10 cellular contexts compared by ENCODE assay signal in genomic region chr22:46390652-46391301, GRCh38. TPM values are rescaled to one million over a fixed set of nuclear protein-coding genes. Genes with fewer than 3 reads are reported as not detected.
DNase-seq lines count a peak whose midpoint lies in the region; ATAC-seq and TF ChIP-seq lines count a peak whose summit lies in the region.
"Had no signal": no experiment of that assay in that cellular context is flagged by ENCODE, and none has a peak within 500 bp of the region (broad histone marks: within the 10 kb centered on the region; RNA-seq: fewer than 3 reads in every experiment).

No MANE protein-coding gene starts in this region.

- H3K9me3 ChIP-seq in esophagus (ENCODE audit: control insufficient read depth in 2 of 2, insufficient read depth in 1 of 2, low read depth in 1 of 2, low read length in 1 of 2), result peaks cover 0 to 3% of the 10 kb centered on the region in 2 donors

- intact Hi-C loops in activated CD8-positive, alpha-beta T cell treated with anti-CD3 and anti-CD28 coated beads for 36 hours (cut with micrococcal nuclease), result no loop called here

- peak overlapping the region in 1 of 2 donors; percentile 22 for H3K4me3 ChIP-seq in esophagus (ENCODE audit: low read depth in 1 of 2, low read length in 2 of 2)

- no peaks in the 10 kb centered on the region for H3K36me3 Mint-ChIP-seq in activated CD8-positive, alpha-beta T cell treated with anti-CD3 and anti-CD28 coated beads for 36 hours (ENCODE audit: low read depth)
- H3K36me3 Mint-ChIP-seq: brain had no signal

- 51 to 53% methylated on average over 32 of the region's 32 CpGs for WGBS in esophagus, 2 donors

- H3K27ac ChIP-seq in esophagus (ENCODE audit: low read depth in 2 of 2, low read length in 1 of 2), result peak overlapping the region; percentile 69 to 75
- H3K27ac ChIP-seq: KMS-11 had no signal

- peaks cover 0 to 38% of the 10 kb centered on the region in 2 donors for H3K36me3 ChIP-seq in esophagus (ENCODE audit: control insufficient read depth in 2 of 2, insufficient read depth in 2 of 2, low read length in 1 of 2)

- DNase-seq in COLO668 (lab: John Stamatoyannopoulos, UW; ENCODE audit: unreplicated experiment) (peak; percentile 85), NCI-H748 treated with DMSO at 0.1 percent for 48 hours (lab: John Stamatoyannopoulos, UW) (peak; percentile 8), myocyte (ENCODE audit: low read depth) (peak; percentile 89)
- no peak for DNase-seq in activated CD8-positive, alpha-beta T cell treated with anti-CD3 and anti-CD28 coated beads for 36 hours

- ATAC-seq in GM19351 (IDR thresholded peaks at IDR 0.05; ENCODE audit: unreplicated experiment) (no peak), HG02870 (IDR thresholded peaks at IDR 0.05; ENCODE audit: unreplicated experiment) (no peak), GM19467 (IDR thresholded peaks at IDR 0.05; ENCODE audit: unreplicated experiment) (no peak)
- ATAC-seq in activated CD8-positive, alpha-beta T cell treated with anti-CD3 and anti-CD28 coated beads for 36 hours, result no peak

- TF ChIP-seq CTCF in activated CD8-positive, alpha-beta T cell treated with anti-CD3 and anti-CD28 coated beads for 36 hours (IDR thresholded peaks at IDR 0.05), result no peak

- H3K27me3 Mint-ChIP-seq in activated CD8-positive, alpha-beta T cell treated with anti-CD3 and anti-CD28 coated beads for 36 hours, result no peaks in the 10 kb centered on the region
- H3K27me3 Mint-ChIP-seq: brain had no signal

- peaks cover 0 to 8% of the 10 kb centered on the region in 2 donors for H3K4me1 ChIP-seq in esophagus (ENCODE audit: control insufficient read depth in 2 of 2, insufficient read depth in 2 of 2, low read length in 1 of 2)

- no peak overlapping the region for H3K4me3 Mint-ChIP-seq in activated CD8-positive, alpha-beta T cell treated with anti-CD3 and anti-CD28 coated beads for 36 hours
- H3K4me3 Mint-ChIP-seq: brain had no signal

- no peaks in the 10 kb centered on the region for H3K27me3 ChIP-seq in esophagus (ENCODE audit: control insufficient read depth in 1 of 2, insufficient read depth in 2 of 2, low read length in 2 of 2)

- H3K27ac Mint-ChIP-seq in activated CD8-positive, alpha-beta T cell treated with anti-CD3 and anti-CD28 coated beads for 36 hours, result no peak overlapping the region

- no peaks in the 10 kb centered on the region for H3K9me3 Mint-ChIP-seq in activated CD8-positive, alpha-beta T cell treated with anti-CD3 and anti-CD28 coated beads for 36 hours
- H3K9me3 Mint-ChIP-seq: brain had no signal

- peaks cover 5% of the 10 kb centered on the region for H3K4me1 Mint-ChIP-seq in activated CD8-positive, alpha-beta T cell treated with anti-CD3 and anti-CD28 coated beads for 36 hours (ENCODE audit: low read depth)
- H3K4me1 Mint-ChIP-seq: brain had no signal

- POLR2A ChIA-PET in activated CD8-positive, alpha-beta T cell treated with anti-CD3 and anti-CD28 coated beads for 36 hours (lab: Charles Lee), result no interaction called here

- CTCF ChIA-PET in activated CD8-positive, alpha-beta T cell treated with anti-CD3 and anti-CD28 coated beads for 36 hours (lab: Charles Lee), result interaction anchor here (1.0 kb wide), 1 partner anchor 23 kb away, joined by 3 read pairs; no protein-coding TSS in a partner anchor

RNA-seq across cellular contexts. Expression of gene TRMU, which starts 55.3 kb away (rescaled TPM):
- polyA plus RNA-seq in esophagus, result 10 to 100 TPM; 24.3 to 32.4 TPM
- total RNA-seq in myocyte, result 34.9 and 40.2 TPM in 2 replicates
- 27.2 TPM for polyA plus RNA-seq in myocyte (2012)
- 10 to 100 TPM; 87.2 to 98.1 TPM for total RNA-seq in activated CD8-positive, alpha-beta T cell treated with anti-CD3 and anti-CD28 coated beads for 36 hours
